Comparison of ENCODE assay signal across 1 cellular context in genomic region chr12:62600038-62600437, GRCh38.
TF ChIP-seq lines count a peak whose summit lies in the region.

No MANE protein-coding gene starts in this region.

TF ChIP-seq in GM23338, 12 proteins besides CTCF, POLR2A, EP300 and RAD21 (continued from another document):
- no peak for TF ChIP-seq ZNF462 (CRISPR knock-in tag; IDR thresholded peaks at IDR 0.05)
- no peak for TF ChIP-seq ZNF331 (CRISPR knock-in tag; IDR thresholded peaks at IDR 0.05; ENCODE audit: low read depth)
